Comparison of ENCODE assay signal across 1 cellular context in the genomic region with DNA sequence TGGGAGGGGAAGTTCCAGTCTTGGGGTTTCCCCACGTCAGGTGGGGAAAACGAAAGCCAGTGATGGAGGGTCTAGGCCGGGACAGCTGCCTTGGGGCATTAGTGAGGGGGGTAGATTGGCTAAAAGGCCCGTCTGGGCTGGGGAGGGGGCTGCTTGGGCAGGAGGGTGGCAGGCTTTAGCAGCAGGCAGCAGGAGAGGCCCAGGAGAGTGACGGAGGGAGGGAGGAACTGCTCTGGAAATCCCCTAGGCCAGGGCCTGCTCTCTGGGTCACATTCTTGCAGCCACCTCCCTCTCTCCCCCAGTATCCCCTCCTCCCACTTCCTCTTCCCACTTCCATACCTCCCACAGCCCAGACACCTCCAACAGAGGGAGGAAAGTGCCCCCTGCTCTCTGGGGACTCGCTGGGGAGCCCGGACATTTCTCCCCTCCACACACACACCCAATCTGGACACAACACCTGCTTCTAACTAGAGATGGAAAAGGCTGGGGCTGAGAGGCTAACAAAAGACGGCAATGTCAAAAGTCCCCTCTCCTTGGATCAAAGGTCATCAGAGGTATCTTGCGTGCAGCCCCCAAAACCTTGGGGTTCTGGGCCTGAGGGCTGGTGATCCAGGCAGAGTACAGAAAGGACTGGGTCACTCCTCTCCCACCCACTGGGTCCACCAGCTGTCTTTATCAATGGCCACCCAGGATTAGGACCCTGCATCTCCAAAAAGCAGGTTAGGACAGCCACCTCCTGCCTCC.
A peak's percentile ranks its signal among the peaks of the same experiment; 100 is the strongest.
TF ChIP-seq lines count a peak whose summit lies in the region.

No MANE protein-coding gene starts in this region.

TF ChIP-seq in HepG2, 621 proteins besides CTCF, POLR2A, EP300 and RAD21 (continued from another document and continues in another):
- TF ChIP-seq, protein P1, sequence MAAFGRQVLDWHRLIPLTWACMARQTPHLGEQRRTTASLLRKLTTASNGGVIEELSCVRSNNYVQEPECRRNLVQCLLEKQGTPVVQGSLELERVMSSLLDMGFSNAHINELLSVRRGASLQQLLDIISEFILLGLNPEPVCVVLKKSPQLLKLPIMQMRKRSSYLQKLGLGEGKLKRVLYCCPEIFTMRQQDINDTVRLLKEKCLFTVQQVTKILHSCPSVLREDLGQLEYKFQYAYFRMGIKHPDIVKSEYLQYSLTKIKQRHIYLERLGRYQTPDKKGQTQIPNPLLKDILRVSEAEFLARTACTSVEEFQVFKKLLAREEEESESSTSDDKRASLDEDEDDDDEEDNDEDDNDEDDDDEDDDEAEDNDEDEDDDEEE (CRISPR knock-in tag; IDR thresholded peaks at IDR 0.05) = peak; percentile 18; the same call in 1 of the 2 replicates
- peak; percentile 67; the same call in 1 of the 2 replicates for TF ChIP-seq ZNF788 (CRISPR knock-in tag; IDR thresholded peaks at IDR 0.05; ENCODE audit: borderline replicate concordance)
- TF ChIP-seq ETV6 (CRISPR knock-in tag; conservative IDR thresholded peaks at IDR 0.05) = peak; percentile 72; the same call in 1 of the 2 replicates
- TF ChIP-seq, protein P2, sequence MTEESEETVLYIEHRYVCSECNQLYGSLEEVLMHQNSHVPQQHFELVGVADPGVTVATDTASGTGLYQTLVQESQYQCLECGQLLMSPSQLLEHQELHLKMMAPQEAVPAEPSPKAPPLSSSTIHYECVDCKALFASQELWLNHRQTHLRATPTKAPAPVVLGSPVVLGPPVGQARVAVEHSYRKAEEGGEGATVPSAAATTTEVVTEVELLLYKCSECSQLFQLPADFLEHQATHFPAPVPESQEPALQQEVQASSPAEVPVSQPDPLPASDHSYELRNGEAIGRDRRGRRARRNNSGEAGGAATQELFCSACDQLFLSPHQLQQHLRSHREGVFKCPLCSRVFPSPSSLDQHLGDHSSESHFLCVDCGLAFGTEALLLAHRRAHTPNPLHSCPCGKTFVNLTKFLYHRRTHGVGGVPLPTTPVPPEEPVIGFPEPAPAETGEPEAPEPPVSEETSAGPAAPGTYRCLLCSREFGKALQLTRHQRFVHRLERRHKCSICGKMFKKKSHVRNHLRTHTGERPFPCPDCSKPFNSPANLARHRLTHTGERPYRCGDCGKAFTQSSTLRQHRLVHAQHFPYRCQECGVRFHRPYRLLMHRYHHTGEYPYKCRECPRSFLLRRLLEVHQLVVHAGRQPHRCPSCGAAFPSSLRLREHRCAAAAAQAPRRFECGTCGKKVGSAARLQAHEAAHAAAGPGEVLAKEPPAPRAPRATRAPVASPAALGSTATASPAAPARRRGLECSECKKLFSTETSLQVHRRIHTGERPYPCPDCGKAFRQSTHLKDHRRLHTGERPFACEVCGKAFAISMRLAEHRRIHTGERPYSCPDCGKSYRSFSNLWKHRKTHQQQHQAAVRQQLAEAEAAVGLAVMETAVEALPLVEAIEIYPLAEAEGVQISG (CRISPR knock-in tag; IDR thresholded peaks at IDR 0.05) = peak; percentile 44; the same call in 1 of the 2 replicates
- TF ChIP-seq SAFB2 (CRISPR knock-in tag; IDR thresholded peaks at IDR 0.05; ENCODE audit: borderline replicate concordance, low read depth) = 0 out of 2 replicates have a peak, but pooled peaks have one; percentile 32
- TF ChIP-seq, protein P3, sequence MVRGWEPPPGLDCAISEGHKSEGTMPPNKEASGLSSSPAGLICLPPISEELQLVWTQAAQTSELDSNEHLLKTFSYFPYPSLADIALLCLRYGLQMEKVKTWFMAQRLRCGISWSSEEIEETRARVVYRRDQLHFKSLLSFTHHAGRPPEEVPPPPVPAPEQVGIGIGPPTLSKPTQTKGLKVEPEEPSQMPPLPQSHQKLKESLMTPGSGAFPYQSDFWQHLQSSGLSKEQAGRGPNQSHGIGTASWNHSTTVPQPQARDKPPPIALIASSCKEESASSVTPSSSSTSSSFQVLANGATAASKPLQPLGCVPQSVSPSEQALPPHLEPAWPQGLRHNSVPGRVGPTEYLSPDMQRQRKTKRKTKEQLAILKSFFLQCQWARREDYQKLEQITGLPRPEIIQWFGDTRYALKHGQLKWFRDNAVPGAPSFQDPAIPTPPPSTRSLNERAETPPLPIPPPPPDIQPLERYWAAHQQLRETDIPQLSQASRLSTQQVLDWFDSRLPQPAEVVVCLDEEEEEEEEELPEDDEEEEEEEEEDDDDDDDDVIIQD (CRISPR knock-in tag; IDR thresholded peaks at IDR 0.05; ENCODE audit: low read depth) = 0 out of 2 replicates have a peak, but pooled peaks have one; percentile 24
- 0 out of 2 replicates have a peak, but pooled peaks have one; percentile 51 for TF ChIP-seq ZNF782 (CRISPR knock-in tag; IDR thresholded peaks at IDR 0.05; ENCODE audit: borderline replicate concordance)
- TF ChIP-seq NFKB2 (CRISPR knock-in tag; IDR thresholded peaks at IDR 0.05; ENCODE audit: borderline replicate concordance) = 0 out of 2 replicates have a peak, but pooled peaks have one; percentile 57
- TF ChIP-seq ZFX (CRISPR knock-in tag; IDR thresholded peaks at IDR 0.05; ENCODE audit: low read depth) = peak; percentile 80
- TF ChIP-seq LCORL (IDR thresholded peaks at IDR 0.05) = no peak
- peak; percentile 39; the same call in 1 of the 2 replicates for TF ChIP-seq LCORL (CRISPR knock-in tag; IDR thresholded peaks at IDR 0.05)
- TF ChIP-seq DMAP1 (CRISPR knock-in tag; IDR thresholded peaks at IDR 0.05) = 0 out of 2 replicates have a peak, but pooled peaks have one; percentile 11
- TF ChIP-seq RXRB (CRISPR knock-in tag; IDR thresholded peaks at IDR 0.05; ENCODE audit: borderline replicate concordance) = peak; percentile 15; the same call in 1 of the 2 replicates
- TF ChIP-seq TBX2 (CRISPR knock-in tag; IDR thresholded peaks at IDR 0.05; ENCODE audit: borderline replicate concordance) = peak; percentile 59; the same call in 1 of the 2 replicates
- TF ChIP-seq CAMTA2 (CRISPR knock-in tag; IDR thresholded peaks at IDR 0.05; ENCODE audit: borderline replicate concordance) = no peak
- peak; percentile 10; the same call in 1 of the 2 replicates for TF ChIP-seq SALL1 (CRISPR knock-in tag; IDR thresholded peaks at IDR 0.05)
- TF ChIP-seq ESRRA (CRISPR knock-in tag; IDR thresholded peaks at IDR 0.05; ENCODE audit: low read depth) = no peak
- peak; percentile 77 for TF ChIP-seq ELF3 (CRISPR knock-in tag; IDR thresholded peaks at IDR 0.05)
- TF ChIP-seq GABPA (IDR thresholded peaks at IDR 0.05; ENCODE audit: low read depth, low read length) = no peak
- TF ChIP-seq GABPA (CRISPR knock-in tag; IDR thresholded peaks at IDR 0.05; ENCODE audit: low read depth) = peak; percentile 57
- TF ChIP-seq MED1 (CRISPR knock-in tag; IDR thresholded peaks at IDR 0.05) = peak; percentile 35; the same call in 1 of the 2 replicates
- 0 out of 2 replicates have a peak, but pooled peaks have one; percentile 53 for TF ChIP-seq ZNF605 (CRISPR knock-in tag; IDR thresholded peaks at IDR 0.05)
- no peak for TF ChIP-seq POGZ (CRISPR knock-in tag; IDR thresholded peaks at IDR 0.05)
- TF ChIP-seq, protein P4, sequence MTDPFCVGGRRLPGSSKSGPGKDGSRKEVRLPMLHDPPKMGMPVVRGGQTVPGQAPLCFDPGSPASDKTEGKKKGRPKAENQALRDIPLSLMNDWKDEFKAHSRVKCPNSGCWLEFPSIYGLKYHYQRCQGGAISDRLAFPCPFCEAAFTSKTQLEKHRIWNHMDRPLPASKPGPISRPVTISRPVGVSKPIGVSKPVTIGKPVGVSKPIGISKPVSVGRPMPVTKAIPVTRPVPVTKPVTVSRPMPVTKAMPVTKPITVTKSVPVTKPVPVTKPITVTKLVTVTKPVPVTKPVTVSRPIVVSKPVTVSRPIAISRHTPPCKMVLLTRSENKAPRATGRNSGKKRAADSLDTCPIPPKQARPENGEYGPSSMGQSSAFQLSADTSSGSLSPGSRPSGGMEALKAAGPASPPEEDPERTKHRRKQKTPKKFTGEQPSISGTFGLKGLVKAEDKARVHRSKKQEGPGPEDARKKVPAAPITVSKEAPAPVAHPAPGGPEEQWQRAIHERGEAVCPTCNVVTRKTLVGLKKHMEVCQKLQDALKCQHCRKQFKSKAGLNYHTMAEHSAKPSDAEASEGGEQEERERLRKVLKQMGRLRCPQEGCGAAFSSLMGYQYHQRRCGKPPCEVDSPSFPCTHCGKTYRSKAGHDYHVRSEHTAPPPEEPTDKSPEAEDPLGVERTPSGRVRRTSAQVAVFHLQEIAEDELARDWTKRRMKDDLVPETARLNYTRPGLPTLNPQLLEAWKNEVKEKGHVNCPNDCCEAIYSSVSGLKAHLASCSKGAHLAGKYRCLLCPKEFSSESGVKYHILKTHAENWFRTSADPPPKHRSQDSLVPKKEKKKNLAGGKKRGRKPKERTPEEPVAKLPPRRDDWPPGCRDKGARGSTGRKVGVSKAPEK (CRISPR knock-in tag; IDR thresholded peaks at IDR 0.05; ENCODE audit: borderline replicate concordance) = no peak
- TF ChIP-seq, protein P5, sequence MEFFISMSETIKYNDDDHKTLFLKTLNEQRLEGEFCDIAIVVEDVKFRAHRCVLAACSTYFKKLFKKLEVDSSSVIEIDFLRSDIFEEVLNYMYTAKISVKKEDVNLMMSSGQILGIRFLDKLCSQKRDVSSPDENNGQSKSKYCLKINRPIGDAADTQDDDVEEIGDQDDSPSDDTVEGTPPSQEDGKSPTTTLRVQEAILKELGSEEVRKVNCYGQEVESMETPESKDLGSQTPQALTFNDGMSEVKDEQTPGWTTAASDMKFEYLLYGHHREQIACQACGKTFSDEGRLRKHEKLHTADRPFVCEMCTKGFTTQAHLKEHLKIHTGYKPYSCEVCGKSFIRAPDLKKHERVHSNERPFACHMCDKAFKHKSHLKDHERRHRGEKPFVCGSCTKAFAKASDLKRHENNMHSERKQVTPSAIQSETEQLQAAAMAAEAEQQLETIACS (CRISPR knock-in tag; IDR thresholded peaks at IDR 0.05) = no peak
- 0 out of 2 replicates have a peak, but pooled peaks have one; percentile 39 for TF ChIP-seq ZMAT3 (CRISPR knock-in tag; conservative IDR thresholded peaks at IDR 0.05)
- 0 out of 2 replicates have a peak, but pooled peaks have one; percentile 37 for TF ChIP-seq YEATS4 (CRISPR knock-in tag; IDR thresholded peaks at IDR 0.05; ENCODE audit: borderline replicate concordance)
- TF ChIP-seq SAP130 (CRISPR knock-in tag; IDR thresholded peaks at IDR 0.05; ENCODE audit: low read depth) = peak; percentile 60
- 0 out of 2 replicates have a peak, but pooled peaks have one; percentile 11 for TF ChIP-seq ZNF724P (CRISPR knock-in tag; IDR thresholded peaks at IDR 0.05; ENCODE audit: borderline replicate concordance)
- TF ChIP-seq, protein P6, sequence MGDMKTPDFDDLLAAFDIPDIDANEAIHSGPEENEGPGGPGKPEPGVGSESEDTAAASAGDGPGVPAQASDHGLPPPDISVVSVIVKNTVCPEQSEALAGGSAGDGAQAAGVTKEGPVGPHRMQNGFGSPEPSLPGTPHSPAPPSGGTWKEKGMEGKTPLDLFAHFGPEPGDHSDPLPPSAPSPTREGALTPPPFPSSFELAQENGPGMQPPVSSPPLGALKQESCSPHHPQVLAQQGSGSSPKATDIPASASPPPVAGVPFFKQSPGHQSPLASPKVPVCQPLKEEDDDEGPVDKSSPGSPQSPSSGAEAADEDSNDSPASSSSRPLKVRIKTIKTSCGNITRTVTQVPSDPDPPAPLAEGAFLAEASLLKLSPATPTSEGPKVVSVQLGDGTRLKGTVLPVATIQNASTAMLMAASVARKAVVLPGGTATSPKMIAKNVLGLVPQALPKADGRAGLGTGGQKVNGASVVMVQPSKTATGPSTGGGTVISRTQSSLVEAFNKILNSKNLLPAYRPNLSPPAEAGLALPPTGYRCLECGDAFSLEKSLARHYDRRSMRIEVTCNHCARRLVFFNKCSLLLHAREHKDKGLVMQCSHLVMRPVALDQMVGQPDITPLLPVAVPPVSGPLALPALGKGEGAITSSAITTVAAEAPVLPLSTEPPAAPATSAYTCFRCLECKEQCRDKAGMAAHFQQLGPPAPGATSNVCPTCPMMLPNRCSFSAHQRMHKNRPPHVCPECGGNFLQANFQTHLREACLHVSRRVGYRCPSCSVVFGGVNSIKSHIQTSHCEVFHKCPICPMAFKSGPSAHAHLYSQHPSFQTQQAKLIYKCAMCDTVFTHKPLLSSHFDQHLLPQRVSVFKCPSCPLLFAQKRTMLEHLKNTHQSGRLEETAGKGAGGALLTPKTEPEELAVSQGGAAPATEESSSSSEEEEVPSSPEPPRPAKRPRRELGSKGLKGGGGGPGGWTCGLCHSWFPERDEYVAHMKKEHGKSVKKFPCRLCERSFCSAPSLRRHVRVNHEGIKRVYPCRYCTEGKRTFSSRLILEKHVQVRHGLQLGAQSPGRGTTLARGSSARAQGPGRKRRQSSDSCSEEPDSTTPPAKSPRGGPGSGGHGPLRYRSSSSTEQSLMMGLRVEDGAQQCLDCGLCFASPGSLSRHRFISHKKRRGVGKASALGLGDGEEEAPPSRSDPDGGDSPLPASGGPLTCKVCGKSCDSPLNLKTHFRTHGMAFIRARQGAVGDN (CRISPR knock-in tag; IDR thresholded peaks at IDR 0.05) = peak; percentile 74
- TF ChIP-seq KLF13 (CRISPR knock-in tag; IDR thresholded peaks at IDR 0.05) = 0 out of 2 replicates have a peak, but pooled peaks have one; percentile 48
- TF ChIP-seq TARDBP (CRISPR knock-in tag; IDR thresholded peaks at IDR 0.05) = 0 out of 2 replicates have a peak, but pooled peaks have one; percentile 21
- TF ChIP-seq DPF2 (CRISPR knock-in tag; IDR thresholded peaks at IDR 0.05; ENCODE audit: borderline replicate concordance, low read depth) = peak; percentile 22; the same call in 1 of the 2 replicates
- 0 out of 2 replicates have a peak, but pooled peaks have one; percentile 46 for TF ChIP-seq HOXD1 (CRISPR knock-in tag; IDR thresholded peaks at IDR 0.05)
- TF ChIP-seq MAZ (IDR thresholded peaks at IDR 0.05; ENCODE audit: borderline replicate concordance, low read depth, low read length) = no peak
- TF ChIP-seq MAZ (CRISPR knock-in tag; IDR thresholded peaks at IDR 0.05; ENCODE audit: low read depth) = no peak; the same call in 1 of the 2 replicates
- 0 out of 2 replicates have a peak, but pooled peaks have one; percentile 12 for TF ChIP-seq HNF4G (IDR thresholded peaks at IDR 0.05; ENCODE audit: borderline replicate concordance, low read depth, low read length)
- TF ChIP-seq HNF4G (CRISPR knock-in tag; IDR thresholded peaks at IDR 0.05; ENCODE audit: borderline replicate concordance, low read depth) = no peak
- TF ChIP-seq, protein P7, sequence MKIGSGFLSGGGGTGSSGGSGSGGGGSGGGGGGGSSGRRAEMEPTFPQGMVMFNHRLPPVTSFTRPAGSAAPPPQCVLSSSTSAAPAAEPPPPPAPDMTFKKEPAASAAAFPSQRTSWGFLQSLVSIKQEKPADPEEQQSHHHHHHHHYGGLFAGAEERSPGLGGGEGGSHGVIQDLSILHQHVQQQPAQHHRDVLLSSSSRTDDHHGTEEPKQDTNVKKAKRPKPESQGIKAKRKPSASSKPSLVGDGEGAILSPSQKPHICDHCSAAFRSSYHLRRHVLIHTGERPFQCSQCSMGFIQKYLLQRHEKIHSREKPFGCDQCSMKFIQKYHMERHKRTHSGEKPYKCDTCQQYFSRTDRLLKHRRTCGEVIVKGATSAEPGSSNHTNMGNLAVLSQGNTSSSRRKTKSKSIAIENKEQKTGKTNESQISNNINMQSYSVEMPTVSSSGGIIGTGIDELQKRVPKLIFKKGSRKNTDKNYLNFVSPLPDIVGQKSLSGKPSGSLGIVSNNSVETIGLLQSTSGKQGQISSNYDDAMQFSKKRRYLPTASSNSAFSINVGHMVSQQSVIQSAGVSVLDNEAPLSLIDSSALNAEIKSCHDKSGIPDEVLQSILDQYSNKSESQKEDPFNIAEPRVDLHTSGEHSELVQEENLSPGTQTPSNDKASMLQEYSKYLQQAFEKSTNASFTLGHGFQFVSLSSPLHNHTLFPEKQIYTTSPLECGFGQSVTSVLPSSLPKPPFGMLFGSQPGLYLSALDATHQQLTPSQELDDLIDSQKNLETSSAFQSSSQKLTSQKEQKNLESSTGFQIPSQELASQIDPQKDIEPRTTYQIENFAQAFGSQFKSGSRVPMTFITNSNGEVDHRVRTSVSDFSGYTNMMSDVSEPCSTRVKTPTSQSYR (CRISPR knock-in tag; IDR thresholded peaks at IDR 0.05; ENCODE audit: borderline replicate concordance) = peak; percentile 64; the same call in 1 of the 2 replicates
- TF ChIP-seq ELF1 (CRISPR knock-in tag; IDR thresholded peaks at IDR 0.05) = peak; percentile 47
